9 cellular contexts compared by ENCODE assay signal in genomic region chr1:210464519-210465039, GRCh38.
A peak's percentile ranks its signal among the peaks of the same experiment; 100 is the strongest.
DNase-seq lines count a peak whose midpoint lies in the region; ATAC-seq, FAIRE-seq and TF ChIP-seq lines count a peak whose summit lies in the region.
"Had no signal": no experiment of that assay in that cellular context is flagged by ENCODE, and none has a peak within 500 bp of the region (broad histone marks: within the 10 kb centered on the region; RNA-seq: fewer than 3 reads in every experiment).

No MANE protein-coding gene starts in this region.

- in situ Hi-C loops in GM23248 (cut with MboI), result no loop called here

- peak; percentile 96 for FAIRE-seq in RCC 7860 (lab: Jason Lieb, UNC)

- no peak overlapping the region for H3K9ac ChIP-seq in GM23248
- H3K9ac ChIP-seq in MM.1S (ENCODE audit: low read length), result no peak overlapping the region

- 80 to 85% methylated on average over 11 of the region's 11 CpGs for WGBS in GM23248 (ENCODE audit: low coverage in 1 of 2, low lambda C conversion rate in 2 of 2, missing lambda C conversion rate in 2 of 2), 2 experiments
- 84% methylated on average over 11 of the region's 11 CpGs for WGBS in hepatocyte (ENCODE audit: low lambda C conversion rate, missing lambda C conversion rate)

- no peaks in the 10 kb centered on the region for H3K79me2 ChIP-seq in GM23248 (ENCODE audit: insufficient read depth)
- H3K79me2 ChIP-seq in hepatocyte, result no peaks in the 10 kb centered on the region
- H3K79me2 ChIP-seq in MM.1S (ENCODE audit: low read length), result no peaks in the 10 kb centered on the region

- peak; percentile 16 for DNase-seq in DMS79 (lab: John Stamatoyannopoulos, UW)
- DNase-seq in GM23248, result peak; percentile 14
- peak; percentile 92 for DNase-seq in RCC 7860 (ENCODE audit: low spot score)
- DNase-seq in hepatocyte (ENCODE audit: low spot score), result peak; percentile 11
- no peak for DNase-seq in MM.1S
- DNase-seq in retina, result no peak
- DNase-seq: transverse colon had no signal

- H3K36me3 ChIP-seq in GM23248 (ENCODE audit: low read depth) (no peaks in the 10 kb centered on the region), hepatocyte (replicated peaks; ENCODE audit: insufficient read depth, low read depth) (no peaks in the 10 kb centered on the region), MM.1S (replicated peaks; ENCODE audit: insufficient read depth, low read length) (no peaks in the 10 kb centered on the region)
- H3K36me3 ChIP-seq: transverse colon had no signal

- H3K4me3 ChIP-seq in GM23248 (no peak overlapping the region), hepatocyte (no peak overlapping the region), MM.1S (ENCODE audit: low read length) (no peak overlapping the region)
- H3K4me3 ChIP-seq: transverse colon had no signal

- H2AFZ ChIP-seq in GM23248, result no peak overlapping the region
- no peak overlapping the region for H2AFZ ChIP-seq in hepatocyte
- no peak overlapping the region for H2AFZ ChIP-seq in MM.1S (ENCODE audit: low read length)

- no peaks in the 10 kb centered on the region for H3K9me3 ChIP-seq in GM23248 (ENCODE audit: low read depth)
- H3K9me3 ChIP-seq in hepatocyte (ENCODE audit: low read depth), result no peaks in the 10 kb centered on the region
- H3K9me3 ChIP-seq in MM.1S (replicated peaks; ENCODE audit: insufficient read depth, low read length), result no peaks in the 10 kb centered on the region
- H3K9me3 ChIP-seq: transverse colon had no signal

- TF ChIP-seq CTCF in hepatocyte (IDR thresholded peaks at IDR 0.05; ENCODE audit: poor library complexity) (no peak), MM.1S (IDR thresholded peaks at IDR 0.05; ENCODE audit: low read length) (no peak)

- H3K27ac ChIP-seq in GM23248 (no peak overlapping the region), hepatocyte (no peak overlapping the region), MM.1S (ENCODE audit: low read length) (no peak overlapping the region)
- H3K27ac ChIP-seq: transverse colon had no signal

- H3K4me2 ChIP-seq in GM23248 (ENCODE audit: unreplicated experiment), result no peak overlapping the region
- no peak overlapping the region for H3K4me2 ChIP-seq in hepatocyte
- H3K4me2 ChIP-seq in MM.1S (ENCODE audit: low read depth, low read length), result no peak overlapping the region

- H3K4me1 ChIP-seq in GM23248 (ENCODE audit: insufficient read depth) (no peaks in the 10 kb centered on the region), hepatocyte (ENCODE audit: insufficient read depth) (no peaks in the 10 kb centered on the region), MM.1S (ENCODE audit: low read length) (no peaks in the 10 kb centered on the region)
- H3K4me1 ChIP-seq: transverse colon had no signal

- H3K9me2 ChIP-seq in GM23248 (ENCODE audit: insufficient read depth) (no peaks in the 10 kb centered on the region), hepatocyte (replicated peaks; ENCODE audit: insufficient read depth) (no peaks in the 10 kb centered on the region), MM.1S (replicated peaks; ENCODE audit: insufficient read depth, low read length) (no peaks in the 10 kb centered on the region)

- no peaks in the 10 kb centered on the region for H4K20me1 ChIP-seq in GM23248 (ENCODE audit: insufficient read depth)
- H4K20me1 ChIP-seq in hepatocyte (ENCODE audit: insufficient read depth, poor library complexity, severe bottlenecking), result no peaks in the 10 kb centered on the region
- H4K20me1 ChIP-seq in MM.1S (ENCODE audit: insufficient read depth, low read length), result no peaks in the 10 kb centered on the region

- ATAC-seq in HG03460 (IDR thresholded peaks at IDR 0.05; ENCODE audit: unreplicated experiment), result no peak
- ATAC-seq: Panc1 had no signal

- H3K27me3 ChIP-seq in GM23248 (replicated peaks; ENCODE audit: insufficient read depth) (no peaks in the 10 kb centered on the region), hepatocyte (no peaks in the 10 kb centered on the region), MM.1S (replicated peaks; ENCODE audit: insufficient read depth, low read length) (no peaks in the 10 kb centered on the region)
- H3K27me3 ChIP-seq: transverse colon had no signal

- H3F3A ChIP-seq in GM23248 (ENCODE audit: insufficient read depth) (no peaks in the 10 kb centered on the region), MM.1S (ENCODE audit: insufficient read depth, low read length) (no peaks in the 10 kb centered on the region)

Comparison
In these comparisons a context has a peak if more than half of its experiments do, and no peak if none do; other contexts are left out.
1. DNase-seq: peak in DMS79 (single experiment), GM23248 (single experiment), RCC 7860 (single experiment) and hepatocyte (single experiment); none in MM.1S (single experiment) and retina (single experiment).